ENCODE assay signal across 17 cellular contexts in genomic region chr16:4048481-4048880, GRCh38.
DNase-seq lines count a peak whose midpoint lies in the region; ATAC-seq and TF ChIP-seq lines count a peak whose summit lies in the region.
"Had no signal": no experiment of that assay in that cellular context is flagged by ENCODE, and none has a peak within 500 bp of the region (broad histone marks: within the 10 kb centered on the region; RNA-seq: fewer than 3 reads in every experiment).

No MANE protein-coding gene starts in this region.

- peak; percentile 29 for DNase-seq in DMS79 treated with DMSO at 0.1 percent for 48 hours (lab: John Stamatoyannopoulos, UW)
- DNase-seq in DMS79 (lab: John Stamatoyannopoulos, UW), result no peak
- DNase-seq in right atrium auricular region (ENCODE audit: low spot score), result no peak
- no peak for DNase-seq in right cardiac atrium
- DNase-seq in left lobe of liver (ENCODE audit: low spot score), result peak; percentile 28
- peak; percentile 26 for DNase-seq in ureter (ENCODE audit: low spot score)
- no peak for DNase-seq in activated T-cell treated with anti-CD3 and anti-CD28 coated beads, Interleukin-2, amount 50 U/mL, for 24 hours
- DNase-seq in activated CD4-positive, alpha-beta T cell treated with anti-CD3 and anti-CD28 coated beads, Interleukin-2, amount 50 U/mL, for 48 hours, result no peak
- DNase-seq: CD4-positive, alpha-beta T cell; DND-41; H7; NCI-H1436 treated with DMSO at 0.1 percent for 48 hours; NCI-H510A; PC-9 had no signal

- H3K27ac ChIP-seq in right atrium auricular region, result peak overlapping the region; percentile 21 to 36
- H3K27ac ChIP-seq in right cardiac atrium (ENCODE audit: low read length), result no peak overlapping the region
- H3K27ac ChIP-seq: 22Rv1, HL-60, PC-9, RWPE1 had no signal

- intact Hi-C loops in right cardiac atrium (cut with DNase I), result no loop called here

- H3K27ac Mint-ChIP-seq in activated T-cell treated with anti-CD3 and anti-CD28 coated beads, Interleukin-2, amount 50 U/mL, for 24 hours, result no peak overlapping the region
- H3K27ac Mint-ChIP-seq: CD4-positive, alpha-beta T cell had no signal

- peaks cover 7% of the 10 kb centered on the region for H3K4me1 Mint-ChIP-seq in activated T-cell treated with anti-CD3 and anti-CD28 coated beads, Interleukin-2, amount 50 U/mL, for 24 hours (ENCODE audit: low read depth)

- no peaks in the 10 kb centered on the region for H3K36me3 Mint-ChIP-seq in activated T-cell treated with anti-CD3 and anti-CD28 coated beads, Interleukin-2, amount 50 U/mL, for 24 hours (ENCODE audit: low read depth)

- no peaks in the 10 kb centered on the region for H3K9me3 Mint-ChIP-seq in activated T-cell treated with anti-CD3 and anti-CD28 coated beads, Interleukin-2, amount 50 U/mL, for 24 hours
- H3K9me3 Mint-ChIP-seq: CD4-positive, alpha-beta T cell had no signal

- 97% methylated on average over 9 of the region's 9 CpGs for WGBS in right cardiac atrium

- H3K4me3 ChIP-seq in right atrium auricular region (no peak overlapping the region), right cardiac atrium (ENCODE audit: low read length) (no peak overlapping the region)
- H3K4me3 ChIP-seq: PC-9 had no signal

- no peak for ATAC-seq in right cardiac atrium
- no peak for ATAC-seq in left lobe of liver

- TF ChIP-seq CTCF in right atrium auricular region (IDR thresholded peaks at IDR 0.05), result no peak

- H3K9me3 ChIP-seq in right atrium auricular region (no peaks in the 10 kb centered on the region), right cardiac atrium (ENCODE audit: control insufficient read depth, low read length) (no peaks in the 10 kb centered on the region)

- H3K27me3 ChIP-seq in right atrium auricular region (no peaks in the 10 kb centered on the region), right cardiac atrium (ENCODE audit: control insufficient read depth, insufficient read depth) (no peaks in the 10 kb centered on the region)

- peaks cover 0 to 27% of the 10 kb centered on the region in 2 donors for H3K4me1 ChIP-seq in right atrium auricular region
- H3K4me1 ChIP-seq in right cardiac atrium (ENCODE audit: control insufficient read depth, insufficient read depth, low read length), result no peaks in the 10 kb centered on the region

- H3K4me3 Mint-ChIP-seq in activated T-cell treated with anti-CD3 and anti-CD28 coated beads, Interleukin-2, amount 50 U/mL, for 24 hours, result no peak overlapping the region
- H3K4me3 Mint-ChIP-seq: CD4-positive, alpha-beta T cell had no signal

- H3K36me3 ChIP-seq in right atrium auricular region, result no peaks in the 10 kb centered on the region

- H3K27me3 Mint-ChIP-seq in activated T-cell treated with anti-CD3 and anti-CD28 coated beads, Interleukin-2, amount 50 U/mL, for 24 hours, result no peaks in the 10 kb centered on the region

Comparison
In these comparisons a context has a peak if more than half of its experiments do, and no peak if none do; other contexts are left out.
1. DNase-seq: peak in DMS79 treated with DMSO at 0.1 percent for 48 hours (single experiment), left lobe of liver (single experiment) and ureter (single experiment); none in DMS79 (single experiment), right atrium auricular region (single experiment), right cardiac atrium (0 of 3), activated T-cell treated with anti-CD3 and anti-CD28 coated beads, Interleukin-2, amount 50 U/mL, for 24 hours (single experiment) and activated CD4-positive, alpha-beta T cell treated with anti-CD3 and anti-CD28 coated beads, Interleukin-2, amount 50 U/mL, for 48 hours (0 of 2).